In the genomic region with DNA sequence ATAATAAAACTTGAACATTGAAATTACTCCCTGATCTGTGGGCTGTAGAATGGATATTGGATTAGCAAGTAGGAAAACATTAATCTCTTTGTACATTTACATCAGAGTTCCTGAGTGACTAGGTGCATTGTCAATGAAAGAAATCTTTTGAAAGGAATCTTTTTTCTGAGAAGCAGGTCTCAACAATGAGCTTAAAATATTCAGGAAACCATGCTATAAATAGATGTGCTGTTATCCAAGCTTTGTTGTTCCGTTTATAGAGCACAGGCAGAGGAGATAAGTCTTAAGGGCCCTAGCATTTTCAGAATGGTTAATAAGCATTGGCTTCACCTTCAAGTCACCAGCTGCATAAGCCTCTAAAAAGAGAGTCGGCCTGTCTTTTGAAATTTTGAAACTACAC, we compare ENCODE assay signal across 10 cellular contexts. TPM values are rescaled to one million over a fixed set of nuclear protein-coding genes. Genes with fewer than 3 reads are reported as not detected.
"Had no signal": no experiment of that assay in that cellular context is flagged by ENCODE, and none has a peak within 500 bp of the region (broad histone marks: within the 10 kb centered on the region; RNA-seq: fewer than 3 reads in every experiment).

No MANE protein-coding gene starts in this region.

- DNase-seq: IMR-90, Karpas-422, Kasumi-1, KBM-7, KG1 had no signal

- H3K9me3 Mint-ChIP-seq: IgD-negative memory B cell had no signal

- H3K4me2 ChIP-seq: KMS-11 had no signal

- H3K27me3 Mint-ChIP-seq: IgD-negative memory B cell had no signal

- H3K4me1 Mint-ChIP-seq: IgD-negative memory B cell had no signal

- H3K27ac ChIP-seq: HL-60, KMS-11 had no signal

- H3K4me3 Mint-ChIP-seq: IgD-negative memory B cell had no signal

- ATAC-seq: HepG2 had no signal

- FAIRE-seq: HepG2, HTR-8/SVneo had no signal

- H3K9ac ChIP-seq: KMS-11 had no signal

RNA-seq across cellular contexts. Expression of a gene that starts 41.3 kb away (rescaled TPM):
- polyA plus RNA-seq: HepG2, IgD-negative memory B cell had no signal
